ENCODE assay signal across 28 cellular contexts in the genomic region with DNA sequence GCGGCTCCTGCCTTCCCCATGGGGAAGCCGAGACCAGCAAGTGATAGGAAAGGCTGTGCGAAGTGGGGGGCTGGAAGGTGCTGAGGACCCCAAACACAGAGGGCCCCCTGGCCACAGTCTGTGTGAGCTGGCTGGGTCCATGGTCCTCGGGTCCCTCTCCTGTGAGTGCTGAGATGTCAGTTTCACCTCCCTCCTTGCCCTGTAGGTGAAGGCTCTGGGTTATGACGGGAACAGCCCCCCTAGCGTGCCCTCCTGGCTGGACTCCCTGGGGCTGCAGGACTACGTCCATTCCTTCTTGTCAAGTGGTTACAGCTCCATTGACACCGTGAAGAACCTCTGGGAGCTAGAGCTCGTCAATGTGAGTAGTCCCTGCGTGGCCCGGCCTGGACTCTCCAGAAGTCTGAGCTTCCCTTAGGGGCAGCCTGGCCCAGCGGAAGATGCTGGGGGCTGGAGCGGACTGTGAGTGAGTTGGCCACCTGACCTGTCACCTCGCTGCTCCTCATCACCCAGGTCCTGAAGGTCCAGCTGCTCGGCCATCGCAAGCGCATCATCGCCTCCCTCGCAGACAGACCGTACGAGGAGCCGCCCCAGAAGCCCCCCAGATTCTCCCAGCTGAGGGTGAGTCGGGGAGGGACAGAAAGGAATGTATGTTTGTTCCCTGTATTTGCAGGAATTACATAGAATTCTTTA.
DNase-seq lines count a peak whose midpoint lies in the region; ATAC-seq and TF ChIP-seq lines count a peak whose summit lies in the region.
"Had no signal": no experiment of that assay in that cellular context is flagged by ENCODE, and none has a peak within 500 bp of the region (broad histone marks: within the 10 kb centered on the region; RNA-seq: fewer than 3 reads in every experiment).

No MANE protein-coding gene starts in this region.

- in situ Hi-C loops in HAP-1 (cut with MboI; ENCODE audit: low sequenced_read_pairs): no loop called here

- H3K9me3 ChIP-seq in mucosa of descending colon (no peaks in the 10 kb centered on the region), uterus (no peaks in the 10 kb centered on the region), HAP-1 (no peaks in the 10 kb centered on the region)
- H3K9me3 ChIP-seq: ascending aorta, colonic mucosa, heart left ventricle, prostate gland had no signal

- TF ChIP-seq CTCF in coronary artery (IDR thresholded peaks at IDR 0.05) (no peak), mucosa of descending colon (IDR thresholded peaks at IDR 0.05) (no peak), uterus (IDR thresholded peaks at IDR 0.05) (no peak)

- ATAC-seq in Right ventricle myocardium superior (ENCODE audit: poor library complexity) (no peak), left cardiac atrium (no peak), mucosa of descending colon (no peak)
- ATAC-seq: activated T-helper 17 cell treated with anti-CD3 and anti-CD28 coated beads, Interleukin-2, amount 50 U/mL, for 72 hours; effector memory CD8-positive, alpha-beta T cell; heart left ventricle; Panc1; stimulated activated effector memory CD8-positive, alpha-beta T cell treated with anti-CD3 and anti-CD28 coated beads, Interleukin-12 subunit alpha, Interleukin-12 subunit beta, amount 100 ng/mL, for 72 hours had no signal

- intact Hi-C loops in Right ventricle myocardium superior (cut with DNase I) (loop anchor here (10.0 kb wide), 1 partner anchor 75 kb away; no protein-coding TSS in a partner anchor), left cardiac atrium (cut with DNase I) (no loop called here), mucosa of descending colon (cut with DNase I, micrococcal nuclease) (no loop called here), uterus (cut with DNase I; ENCODE audit: low total_unique reads) (no loop called here)

- no peaks in the 10 kb centered on the region for H3K36me3 ChIP-seq in mucosa of descending colon (ENCODE audit: low read depth)
- H3K36me3 ChIP-seq in uterus: no peaks in the 10 kb centered on the region
- H3K36me3 ChIP-seq in HAP-1 (replicated peaks): peaks cover 11% of the 10 kb centered on the region
- H3K36me3 ChIP-seq: neural progenitor cell had no signal

- TF ChIP-seq POLR2A in uterus (IDR thresholded peaks at IDR 0.05): no peak

- H3K4me3 ChIP-seq in coronary artery (no peak overlapping the region), mucosa of descending colon (no peak overlapping the region), uterus (no peak overlapping the region), HAP-1 (no peak overlapping the region)
- H3K4me3 ChIP-seq: ascending aorta, colonic mucosa, heart left ventricle, neural progenitor cell, prostate gland had no signal

- DNase-seq in Right ventricle myocardium superior (peak; percentile 29), left cardiac atrium (no peak), coronary artery (ENCODE audit: low spot score) (peak; percentile 58), mucosa of descending colon (peak in 2 of 3 donors; percentile 16 to 36), uterus (peak; percentile 8 to 10), HAP-1 (ENCODE audit: low spot score in 2 of 2) (no peak), nucleus accumbens (lab: John Stamatoyannopoulos, UW) (no peak)
- no peak for DNase-seq in activated naive CD4-positive, alpha-beta T cell treated with Interleukin-2 at 50 U/mL for 16 hours
- DNase-seq: activated CD4-positive, alpha-beta T cell treated with anti-CD3 and anti-CD28 coated beads for 48 hours; Calu3; CD4-positive, CD25-positive, alpha-beta regulatory T cell; colonic mucosa; DMS79; effector memory CD8-positive, alpha-beta T cell; foreskin fibroblast; kidney glomerular epithelial cell; NCI-H1694; NCI-H774; SW 1271; trophoblast cell had no signal

- no peaks in the 10 kb centered on the region for H3K4me1 ChIP-seq in mucosa of descending colon (ENCODE audit: low read depth)
- no peaks in the 10 kb centered on the region for H3K4me1 ChIP-seq in uterus
- no peaks in the 10 kb centered on the region for H3K4me1 ChIP-seq in HAP-1
- H3K4me1 ChIP-seq: ascending aorta, colonic mucosa, neural progenitor cell, prostate gland had no signal

- H3K27ac ChIP-seq in coronary artery: no peak overlapping the region
- H3K27ac ChIP-seq in uterus: no peak overlapping the region
- H3K27ac ChIP-seq: ascending aorta, colonic mucosa, heart left ventricle, neural progenitor cell, prostate gland, VCaP had no signal

- H3K27me3 ChIP-seq in uterus (no peaks in the 10 kb centered on the region), HAP-1 (ENCODE audit: low read depth) (no peaks in the 10 kb centered on the region)
- H3K27me3 ChIP-seq: ascending aorta, colonic mucosa, heart left ventricle, neural progenitor cell had no signal

Comparison
In these comparisons a context has a peak if more than half of its experiments do, and no peak if none do; other contexts are left out.
1. DNase-seq: peak in Right ventricle myocardium superior (single experiment), coronary artery (single experiment), mucosa of descending colon (2 of 3) and uterus (2 of 2); none in left cardiac atrium (single experiment), activated naive CD4-positive, alpha-beta T cell treated with Interleukin-2 at 50 U/mL for 16 hours (single experiment), HAP-1 (0 of 2) and nucleus accumbens (0 of 56).